12 cellular contexts compared by ENCODE assay signal in genomic region chr15:49855917-49856637, GRCh38.
DNase-seq lines count a peak whose midpoint lies in the region; ATAC-seq and TF ChIP-seq lines count a peak whose summit lies in the region.
"Had no signal": no experiment of that assay in that cellular context is flagged by ENCODE, and none has a peak within 500 bp of the region (broad histone marks: within the 10 kb centered on the region; RNA-seq: fewer than 3 reads in every experiment).

No MANE protein-coding gene starts in this region.

- TF ChIP-seq POLR2A in stomach (IDR thresholded peaks at IDR 0.05): no peak

- intact Hi-C loops in stomach (cut with DNase I; ENCODE audit: low total_unique reads): no loop called here

- TF ChIP-seq CTCF in HFF-Myc (IDR thresholded peaks at IDR 0.05; ENCODE audit: low read depth, low read length, missing control alignments) (no peak), hepatocyte (IDR thresholded peaks at IDR 0.05; ENCODE audit: poor library complexity) (no peak), stomach (IDR thresholded peaks at IDR 0.05) (no peak)

- H3K9me2 ChIP-seq in hepatocyte (replicated peaks; ENCODE audit: insufficient read depth): no peaks in the 10 kb centered on the region

- H3K79me2 ChIP-seq in hepatocyte: no peaks in the 10 kb centered on the region

- no peaks in the 10 kb centered on the region for H3K27me3 ChIP-seq in hepatocyte
- no peaks in the 10 kb centered on the region for H3K27me3 ChIP-seq in stomach

- WGBS in hepatocyte (ENCODE audit: low lambda C conversion rate, missing lambda C conversion rate): 74% methylated on average over 4 of the region's 4 CpGs
- 47 to 65% (median 64%) methylated on average over 4 of the region's 4 CpGs for WGBS in stomach, 5 donors

- peak; percentile 82 for DNase-seq in HFF-Myc (ENCODE audit: extremely low read depth, low read depth)
- DNase-seq in amniotic stem cell (lab: John Stamatoyannopoulos, UW): peak; percentile 62
- no peak for DNase-seq in hepatocyte (ENCODE audit: low spot score)
- no peak for DNase-seq in stomach
- no peak for DNase-seq in activated CD4-positive, alpha-beta T cell treated with anti-CD3 and anti-CD28 coated beads, Interleukin-2, amount 50 U/mL, for 1 hour
- no peak for DNase-seq in NCI-H1417 (lab: John Stamatoyannopoulos, UW)
- DNase-seq: activated B cell treated with CpG ODN at 0.5 μM for 24 hours, DMS79, NCI-H1105, OCI-M1 had no signal

- H3K27ac ChIP-seq in hepatocyte (peak overlapping the region; percentile 56), stomach (peak overlapping the region in 4 of 5 donors; percentile 11 to 63 (median 54))

- H3K4me3 ChIP-seq in HFF-Myc (replicated peaks; ENCODE audit: low read depth, low read length) (no peak overlapping the region), hepatocyte (no peak overlapping the region), stomach (no peak overlapping the region)

- H3K36me3 ChIP-seq in hepatocyte (replicated peaks; ENCODE audit: insufficient read depth, low read depth) (no peaks in the 10 kb centered on the region), stomach (no peaks in the 10 kb centered on the region)

- H3K9me3 ChIP-seq in hepatocyte (ENCODE audit: low read depth) (no peaks in the 10 kb centered on the region), stomach (no peaks in the 10 kb centered on the region)

- no peak overlapping the region for H2AFZ ChIP-seq in hepatocyte

- no peaks in the 10 kb centered on the region for H4K20me1 ChIP-seq in hepatocyte (ENCODE audit: insufficient read depth, poor library complexity, severe bottlenecking)

- H3K4me2 ChIP-seq in hepatocyte: no peak overlapping the region

- H3K4me1 ChIP-seq in hepatocyte (ENCODE audit: insufficient read depth) (peaks cover 9% of the 10 kb centered on the region), stomach (peaks cover 0 to 7% (median 0%) of the 10 kb centered on the region in 4 donors)

- ATAC-seq in HG02610 (IDR thresholded peaks at IDR 0.05; ENCODE audit: unreplicated experiment) (no peak), HG03460 (IDR thresholded peaks at IDR 0.05; ENCODE audit: unreplicated experiment) (no peak)

- TF ChIP-seq EP300 in stomach (IDR thresholded peaks at IDR 0.05): peak; percentile 51

Comparison
In these comparisons a context has a peak if more than half of its experiments do, and no peak if none do; other contexts are left out.
1. DNase-seq: peak in HFF-Myc (single experiment) and amniotic stem cell (single experiment); none in hepatocyte (single experiment), stomach (single experiment), activated CD4-positive, alpha-beta T cell treated with anti-CD3 and anti-CD28 coated beads, Interleukin-2, amount 50 U/mL, for 1 hour (single experiment) and NCI-H1417 (0 of 3).